9 cellular contexts compared by ENCODE assay signal in the genomic region with DNA sequence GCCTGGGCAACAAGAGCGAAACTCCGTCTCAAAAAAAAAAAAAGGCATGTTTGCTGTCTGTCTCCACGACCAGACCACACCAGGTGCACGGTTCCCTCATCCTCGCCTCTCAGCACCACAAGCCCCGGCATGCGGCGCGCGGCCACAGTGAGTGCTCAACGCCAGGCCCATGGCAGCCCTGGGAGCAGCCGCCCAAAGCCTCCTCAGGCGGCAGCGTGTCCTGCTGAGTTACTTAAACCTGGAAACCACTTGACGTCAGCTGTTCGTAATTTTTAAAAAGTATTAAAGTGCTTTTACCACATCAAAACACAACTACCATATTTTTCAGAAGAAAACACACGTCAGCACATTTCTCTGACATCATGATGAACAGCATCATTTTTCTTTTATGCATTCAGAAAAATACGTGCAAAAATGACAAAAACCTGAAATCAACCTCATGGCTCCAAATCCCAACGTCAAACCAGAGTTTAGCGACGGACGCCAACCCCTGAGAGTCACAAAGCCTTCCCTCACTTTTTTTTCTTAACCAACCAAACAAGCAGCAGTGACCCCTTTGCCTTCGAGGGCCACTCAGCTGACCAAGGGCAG. TPM values are rescaled to one million over a fixed set of nuclear protein-coding genes. Genes with fewer than 3 reads are reported as not detected.
DNase-seq lines count a peak whose midpoint lies in the region; ATAC-seq, FAIRE-seq and TF ChIP-seq lines count a peak whose summit lies in the region.
"Had no signal": no experiment of that assay in that cellular context is flagged by ENCODE, and none has a peak within 500 bp of the region (broad histone marks: within the 10 kb centered on the region; RNA-seq: fewer than 3 reads in every experiment).

No MANE protein-coding gene starts in this region.

- FAIRE-seq in small intestine (lab: Jason Lieb, UNC): no peak

- ATAC-seq in GM19452 (IDR thresholded peaks at IDR 0.05; ENCODE audit: unreplicated experiment): no peak
- ATAC-seq in HG02970 (IDR thresholded peaks at IDR 0.05; ENCODE audit: low FRiP score, unreplicated experiment): no peak
- ATAC-seq: right cardiac atrium had no signal

- H3K9me3 ChIP-seq in fibroblast of lung (ENCODE audit: control insufficient read depth, insufficient read depth, low read depth, low read length) (no peaks in the 10 kb centered on the region), small intestine (ENCODE audit: control insufficient read depth, low read depth) (no peaks in the 10 kb centered on the region)

- H2AFZ ChIP-seq in fibroblast of lung (ENCODE audit: low read length): no peak overlapping the region

- CTCF ChIA-PET in activated CD4-positive, alpha-beta T cell treated with anti-CD3 and anti-CD28 coated beads, Interleukin-2, amount 10 ng/mL, durations not matched to agents 7 days and 5 days (lab: Charles Lee): interaction anchor here (0.6 to 1.0 kb wide), 5 partner anchors 11 to 1682 kb away, joined by 3 to 4 read pairs (median 3); no protein-coding TSS in a partner anchor

- H3K4me3 Mint-ChIP-seq in activated CD4-positive, alpha-beta T cell treated with anti-CD3 and anti-CD28 coated beads, Interleukin-2, amount 10 ng/mL, durations not matched to agents 7 days and 5 days: peak overlapping the region; percentile 82

- H3K36me3 ChIP-seq in fibroblast of lung (ENCODE audit: control insufficient read depth, insufficient read depth, low read length): peaks cover 9% of the 10 kb centered on the region
- peaks cover 5 to 6% of the 10 kb centered on the region in 2 donors for H3K36me3 ChIP-seq in small intestine (ENCODE audit: control insufficient read depth in 2 of 2, insufficient read depth in 2 of 2, low read length in 2 of 2)

- TF ChIP-seq CTCF in VCaP (conservative IDR thresholded peaks at IDR 0.05): no peak
- no peak for TF ChIP-seq CTCF in fibroblast of lung (conservative IDR thresholded peaks at IDR 0.05 in 1 of 2, IDR thresholded peaks at IDR 0.05 in 1 of 2; ENCODE audit: low read depth in 1 of 2, low read length in 2 of 2)

- DNase-seq in activated CD4-positive, alpha-beta T cell treated with anti-CD3 and anti-CD28 coated beads, Interleukin-2, amount 10 ng/mL, durations not matched to agents 7 days and 5 days: peak; percentile 29
- DNase-seq in activated CD4-positive, alpha-beta T cell treated with anti-CD3 and anti-CD28 coated beads for 1 hour: no peak
- peak in 1 of 2 donors; percentile 12 for DNase-seq in fibroblast of lung (ENCODE audit: low read depth in 2 of 2)
- DNase-seq in substantia nigra (lab: John Stamatoyannopoulos, UW): peak in 1 of 49 donors; percentile 51
- no peak for DNase-seq in small intestine

- H3K36me3 Mint-ChIP-seq in activated CD4-positive, alpha-beta T cell treated with anti-CD3 and anti-CD28 coated beads, Interleukin-2, amount 10 ng/mL, durations not matched to agents 7 days and 5 days (ENCODE audit: low read depth): peaks cover 25% of the 10 kb centered on the region

- WGBS in small intestine, 3 donors: 83 to 91% (median 84%) methylated on average over 21 to 23 of the region's 23 CpGs

- H3K27me3 Mint-ChIP-seq in activated CD4-positive, alpha-beta T cell treated with anti-CD3 and anti-CD28 coated beads, Interleukin-2, amount 10 ng/mL, durations not matched to agents 7 days and 5 days: no peaks in the 10 kb centered on the region

- H3K4me3 ChIP-seq in fibroblast of lung (replicated peaks in 1 of 4; ENCODE audit: control extremely low read depth in 1 of 4, insufficient read depth in 1 of 4, low read depth in 3 of 4, low read length in 4 of 4): peak overlapping the region; percentile 7 to 82 (median 30)
- no peak overlapping the region for H3K4me3 ChIP-seq in small intestine (ENCODE audit: low read depth in 1 of 2, low read length in 2 of 2)

- H3K79me2 ChIP-seq in fibroblast of lung (ENCODE audit: control insufficient read depth, insufficient read depth, low read length): peaks cover 31% of the 10 kb centered on the region

- H3K27ac ChIP-seq in VCaP (peak overlapping the region; percentile 99; the same call in 1 of the 2 replicates), fibroblast of lung (ENCODE audit: insufficient read depth, low read length) (no peak overlapping the region), substantia nigra (ENCODE audit: low read depth, low read length, poor library complexity, severe bottlenecking) (peak overlapping the region; percentile 47), small intestine (ENCODE audit: low read depth in 1 of 2, low read length in 1 of 2) (no peak overlapping the region)

- H3K4me1 ChIP-seq in fibroblast of lung (ENCODE audit: control insufficient read depth, extremely low read depth, insufficient read depth, low read length) (peaks cover 15% of the 10 kb centered on the region), small intestine (ENCODE audit: control insufficient read depth in 2 of 2, insufficient read depth in 1 of 2, low read depth in 1 of 2, low read length in 1 of 2) (peaks cover 0 to 13% of the 10 kb centered on the region in 2 donors)

- H3K4me1 Mint-ChIP-seq in activated CD4-positive, alpha-beta T cell treated with anti-CD3 and anti-CD28 coated beads, Interleukin-2, amount 10 ng/mL, durations not matched to agents 7 days and 5 days: peaks cover 56% of the 10 kb centered on the region

- H3K9me3 Mint-ChIP-seq in activated CD4-positive, alpha-beta T cell treated with anti-CD3 and anti-CD28 coated beads, Interleukin-2, amount 10 ng/mL, durations not matched to agents 7 days and 5 days: no peaks in the 10 kb centered on the region

- H4K20me1 ChIP-seq in fibroblast of lung (ENCODE audit: control insufficient read depth, extremely low read depth, insufficient read depth, low read length): no peaks in the 10 kb centered on the region

- peak overlapping the region; percentile 91 for H3K27ac Mint-ChIP-seq in activated CD4-positive, alpha-beta T cell treated with anti-CD3 and anti-CD28 coated beads, Interleukin-2, amount 10 ng/mL, durations not matched to agents 7 days and 5 days

- H3K27me3 ChIP-seq in fibroblast of lung (ENCODE audit: control insufficient read depth, insufficient read depth, low read length) (no peaks in the 10 kb centered on the region), small intestine (ENCODE audit: control insufficient read depth in 2 of 2, insufficient read depth in 2 of 2, low read length in 2 of 2) (no peaks in the 10 kb centered on the region)

- POLR2A ChIA-PET in activated CD4-positive, alpha-beta T cell treated with anti-CD3 and anti-CD28 coated beads, Interleukin-2, amount 10 ng/mL, durations not matched to agents 7 days and 5 days (lab: Charles Lee): no interaction called here

- H3K9ac ChIP-seq in fibroblast of lung (ENCODE audit: insufficient read depth, low read length): no peak overlapping the region

- peak overlapping the region; percentile 85 for H3K4me2 ChIP-seq in fibroblast of lung (ENCODE audit: extremely low read depth, insufficient read depth, low read length)

RNA-seq across cellular contexts. Expression of gene DEAF1, which starts 2.1 kb away (rescaled TPM):
- 10 to 100 TPM; 44.0 to 48.8 TPM for total RNA-seq in activated CD4-positive, alpha-beta T cell treated with anti-CD3 and anti-CD28 coated beads, Interleukin-2, amount 10 ng/mL, durations not matched to agents 7 days and 5 days
- total RNA-seq in fibroblast of lung: 28.2 and 38.3 TPM in 2 replicates
- 9.7 and 14.4 TPM in 2 replicates for polyA plus RNA-seq in fibroblast of lung
- polyA plus RNA-seq in fibroblast of lung (2012): 15.8 and 22.4 TPM in 2 replicates
- polyA minus RNA-seq in fibroblast of lung (ENCODE audit: low replicate concordance): 18.0 and 39.5 TPM in 2 replicates
- 10 to 100 TPM; 18.2 to 39.6 (median 35.4) TPM for polyA plus RNA-seq in small intestine

RNA-seq across cellular contexts. Expression of gene TMEM80, which starts 2.7 kb away (rescaled TPM):
- 10 to 100 TPM; 39.1 to 44.7 TPM for total RNA-seq in activated CD4-positive, alpha-beta T cell treated with anti-CD3 and anti-CD28 coated beads, Interleukin-2, amount 10 ng/mL, durations not matched to agents 7 days and 5 days
- 7.4 and 10.6 TPM in 2 replicates for total RNA-seq in fibroblast of lung
- polyA plus RNA-seq in fibroblast of lung (8.0 and 15.3 TPM in 2 replicates), small intestine (10 to 100 TPM; 11.9 to 22.4 (median 20.1) TPM)
- 10.9 and 20.6 TPM in 2 replicates for polyA plus RNA-seq in fibroblast of lung (2012)
- polyA minus RNA-seq in fibroblast of lung (ENCODE audit: low replicate concordance): 3.4 and 7.5 TPM in 2 replicates

RNA-seq across cellular contexts. Expression of gene EPS8L2, which starts 13.1 kb away (rescaled TPM):
- 10 to 100 TPM in 1 of 2 experiments, 1 to 10 TPM in 1; 7.8 to 11.9 TPM for total RNA-seq in activated CD4-positive, alpha-beta T cell treated with anti-CD3 and anti-CD28 coated beads, Interleukin-2, amount 10 ng/mL, durations not matched to agents 7 days and 5 days
- total RNA-seq in fibroblast of lung: 24.1 and 54.2 TPM in 2 replicates
- polyA plus RNA-seq in fibroblast of lung (17.0 and 18.4 TPM in 2 replicates), small intestine (1,000 to 10,000 TPM in 2 of 3 donors, 10 to 100 TPM in 1; 90.2 to 1,255 (median 1,014) TPM)
- polyA plus RNA-seq in fibroblast of lung (2012): 30.2 and 33.3 TPM in 2 replicates
- 19.8 and 33.2 TPM in 2 replicates for polyA minus RNA-seq in fibroblast of lung (ENCODE audit: low replicate concordance)

RNA-seq across cellular contexts. Expression of gene TALDO1, which starts 54.3 kb away (rescaled TPM):
- total RNA-seq in activated CD4-positive, alpha-beta T cell treated with anti-CD3 and anti-CD28 coated beads, Interleukin-2, amount 10 ng/mL, durations not matched to agents 7 days and 5 days: 100 to 1,000 TPM; 219 to 268 TPM
- 99.4 and 150 TPM in 2 replicates for total RNA-seq in fibroblast of lung
- polyA plus RNA-seq in fibroblast of lung (136 and 189 TPM in 2 replicates), small intestine (100 to 1,000 TPM; 163 to 188 (median 184) TPM)
- polyA plus RNA-seq in fibroblast of lung (2012): 195 and 256 TPM in 2 replicates
- polyA minus RNA-seq in fibroblast of lung (ENCODE audit: low replicate concordance): 106 and 171 TPM in 2 replicates

RNA-seq across cellular contexts. Expression of gene DRD4, which starts 55.9 kb away (rescaled TPM):
- under 1 TPM; 0.21 to 0.30 TPM for total RNA-seq in activated CD4-positive, alpha-beta T cell treated with anti-CD3 and anti-CD28 coated beads, Interleukin-2, amount 10 ng/mL, durations not matched to agents 7 days and 5 days
- 0.17 TPM in 1 of 2 replicates, not detected in the other for total RNA-seq in fibroblast of lung
- polyA plus RNA-seq in fibroblast of lung: not detected in 2 replicates
- 0.10 and 0.21 TPM in 2 replicates for polyA plus RNA-seq in fibroblast of lung (2012)
- not detected in 2 replicates for polyA minus RNA-seq in fibroblast of lung (ENCODE audit: low replicate concordance)
- 1 to 10 TPM in 1 of 3 donors, under 1 TPM in 2; 0.51 to 1.4 (median 0.89) TPM for polyA plus RNA-seq in small intestine

Comparison
In these comparisons a context has a peak if more than half of its experiments do, and no peak if none do; other contexts are left out.
1. H3K27ac ChIP-seq: peak in VCaP (single experiment) and substantia nigra (single experiment); none in fibroblast of lung (single experiment) and small intestine (0 of 2).
2. H3K4me3 ChIP-seq: peak in fibroblast of lung (4 of 4); none in small intestine (0 of 2).